Comparison of ENCODE assay signal across 11 cellular contexts in the genomic region with DNA sequence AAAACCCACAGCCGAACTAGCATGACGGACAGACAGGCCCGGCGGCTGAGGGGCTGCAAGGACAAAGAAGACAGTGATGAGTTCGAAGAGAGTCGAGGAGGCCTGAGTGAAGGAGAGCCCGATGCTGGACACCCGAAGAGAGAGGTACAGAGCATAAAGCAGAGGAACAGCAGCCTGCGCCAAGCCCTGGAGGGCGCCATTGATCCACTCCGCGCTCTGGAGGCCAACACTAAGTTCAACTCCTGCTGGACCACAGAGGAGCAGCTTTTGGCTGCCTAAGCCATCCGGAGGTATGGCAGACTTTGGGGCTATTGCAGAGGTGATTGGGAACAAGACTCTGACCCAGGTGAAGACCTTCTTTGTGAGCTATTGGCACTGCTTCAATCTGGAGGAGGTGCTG. TPM values are rescaled to one million over a fixed set of nuclear protein-coding genes. Genes with fewer than 3 reads are reported as not detected.
DNase-seq lines count a peak whose midpoint lies in the region; ATAC-seq and TF ChIP-seq lines count a peak whose summit lies in the region.
"Had no signal": no experiment of that assay in that cellular context is flagged by ENCODE, and none has a peak within 500 bp of the region (broad histone marks: within the 10 kb centered on the region; RNA-seq: fewer than 3 reads in every experiment).

No MANE protein-coding gene starts in this region.

- H3K9me3 ChIP-seq in Karpas-422 (ENCODE audit: low read length), result no peaks in the 10 kb centered on the region
- H3K9me3 ChIP-seq: heart left ventricle, thoracic aorta had no signal

- no peak overlapping the region for H3K4me3 ChIP-seq in Karpas-422 (ENCODE audit: low read length)
- H3K4me3 ChIP-seq: heart left ventricle, thoracic aorta had no signal

- no peaks in the 10 kb centered on the region for H3K4me1 ChIP-seq in Karpas-422 (ENCODE audit: low read length)

- peak; percentile 50 for DNase-seq in EH (ENCODE audit: low read depth)
- peak; percentile 82 for DNase-seq in Karpas-422
- peak; percentile 63 for DNase-seq in activated CD8-positive, alpha-beta memory T cell treated with anti-CD3 and anti-CD28 coated beads, Interleukin-2, amount 10 ng/mL, durations not matched to agents 7 days and 5 days
- DNase-seq in iPS-NIHi11 (ENCODE audit: low spot score), result peak; percentile 72
- DNase-seq in type B pancreatic cell (ENCODE audit: extremely low spot score, unreplicated experiment), result no peak
- DNase-seq in OCI-M2 (lab: John Stamatoyannopoulos, UW; ENCODE audit: unreplicated experiment), result no peak

- no peaks in the 10 kb centered on the region for H3K9me3 Mint-ChIP-seq in activated CD8-positive, alpha-beta memory T cell treated with anti-CD3 and anti-CD28 coated beads, Interleukin-2, amount 10 ng/mL, durations not matched to agents 7 days and 5 days (ENCODE audit: low read depth)
- H3K9me3 Mint-ChIP-seq in type B pancreatic cell, result no peaks in the 10 kb centered on the region

- no peaks in the 10 kb centered on the region for H3K79me2 ChIP-seq in Karpas-422 (ENCODE audit: low read length)

- H4K20me1 ChIP-seq in Karpas-422 (ENCODE audit: insufficient read depth, low read depth, low read length), result no peaks in the 10 kb centered on the region

- H2AFZ ChIP-seq in Karpas-422 (ENCODE audit: low read length), result no peak overlapping the region

- H3K9ac ChIP-seq in Karpas-422 (ENCODE audit: low read length), result no peak overlapping the region
- H3K9ac ChIP-seq: KMS-11 had no signal

- no peak overlapping the region for H3K27ac Mint-ChIP-seq in activated CD8-positive, alpha-beta memory T cell treated with anti-CD3 and anti-CD28 coated beads, Interleukin-2, amount 10 ng/mL, durations not matched to agents 7 days and 5 days
- no peak overlapping the region for H3K27ac Mint-ChIP-seq in type B pancreatic cell

- no peaks in the 10 kb centered on the region for H3K36me3 Mint-ChIP-seq in activated CD8-positive, alpha-beta memory T cell treated with anti-CD3 and anti-CD28 coated beads, Interleukin-2, amount 10 ng/mL, durations not matched to agents 7 days and 5 days
- H3K36me3 Mint-ChIP-seq in type B pancreatic cell, result no peaks in the 10 kb centered on the region

- CTCF ChIA-PET in activated CD8-positive, alpha-beta memory T cell treated with anti-CD3 and anti-CD28 coated beads, Interleukin-2, amount 10 ng/mL, durations not matched to agents 7 days and 5 days (lab: Charles Lee), result interaction anchor here (1.0 kb wide), 1 partner anchor 294 kb away, joined by 3 read pairs; no protein-coding TSS in a partner anchor

- no peaks in the 10 kb centered on the region for H3K36me3 ChIP-seq in Karpas-422 (ENCODE audit: insufficient read depth, low read length)
- H3K36me3 ChIP-seq: heart left ventricle, thoracic aorta had no signal

- no peaks in the 10 kb centered on the region for H3K27me3 ChIP-seq in Karpas-422 (ENCODE audit: low read length)
- H3K27me3 ChIP-seq: heart left ventricle had no signal

- H3K4me2 ChIP-seq in Karpas-422 (ENCODE audit: low read depth, low read length, poor library complexity, severe bottlenecking), result no peak overlapping the region
- H3K4me2 ChIP-seq: KMS-11 had no signal

- H3K27me3 Mint-ChIP-seq in activated CD8-positive, alpha-beta memory T cell treated with anti-CD3 and anti-CD28 coated beads, Interleukin-2, amount 10 ng/mL, durations not matched to agents 7 days and 5 days, result peaks cover 26% of the 10 kb centered on the region
- H3K27me3 Mint-ChIP-seq in type B pancreatic cell, result peaks cover 43% of the 10 kb centered on the region

- peak; percentile 71 for ATAC-seq in activated CD8-positive, alpha-beta memory T cell treated with anti-CD3 and anti-CD28 coated beads, Interleukin-2, amount 10 ng/mL, durations not matched to agents 7 days and 5 days
- ATAC-seq in HG03460 (IDR thresholded peaks at IDR 0.05; ENCODE audit: unreplicated experiment), result no peak
- ATAC-seq in GM18873 (IDR thresholded peaks at IDR 0.05; ENCODE audit: low FRiP score, unreplicated experiment), result no peak

- no peaks in the 10 kb centered on the region for H3K9me2 ChIP-seq in Karpas-422 (replicated peaks; ENCODE audit: insufficient read depth, low read length)

- H3K4me3 Mint-ChIP-seq in activated CD8-positive, alpha-beta memory T cell treated with anti-CD3 and anti-CD28 coated beads, Interleukin-2, amount 10 ng/mL, durations not matched to agents 7 days and 5 days, result no peak overlapping the region
- no peak overlapping the region for H3K4me3 Mint-ChIP-seq in type B pancreatic cell

- H3K27ac ChIP-seq in Karpas-422 (ENCODE audit: low read length), result no peak overlapping the region
- H3K27ac ChIP-seq: heart left ventricle, KMS-11, thoracic aorta had no signal

- peak; percentile 63 for TF ChIP-seq CTCF in type B pancreatic cell (conservative IDR thresholded peaks at IDR 0.05)

- H3K4me1 Mint-ChIP-seq in activated CD8-positive, alpha-beta memory T cell treated with anti-CD3 and anti-CD28 coated beads, Interleukin-2, amount 10 ng/mL, durations not matched to agents 7 days and 5 days, result no peaks in the 10 kb centered on the region
- H3K4me1 Mint-ChIP-seq in type B pancreatic cell (ENCODE audit: unreplicated experiment), result peaks cover 3% of the 10 kb centered on the region

RNA-seq across cellular contexts. Expression of a gene that starts 7.8 kb away (rescaled TPM):
- 7.9 and 11.9 TPM in 2 replicates for total RNA-seq in Karpas-422 (2014; rRNA removed; shearing (Covaris generic); ENCODE audit: low replicate concordance)
- 10 to 100 TPM; 10.4 to 13.1 TPM for total RNA-seq in activated CD8-positive, alpha-beta memory T cell treated with anti-CD3 and anti-CD28 coated beads, Interleukin-2, amount 10 ng/mL, durations not matched to agents 7 days and 5 days
- total RNA-seq in type B pancreatic cell (ENCODE audit: low replicate concordance), result 7.1 and 8.3 TPM in 2 replicates

Comparison
In these comparisons a context has a peak if more than half of its experiments do, and no peak if none do; other contexts are left out.
1. DNase-seq: peak in EH (single experiment), Karpas-422 (single experiment), activated CD8-positive, alpha-beta memory T cell treated with anti-CD3 and anti-CD28 coated beads, Interleukin-2, amount 10 ng/mL, durations not matched to agents 7 days and 5 days (single experiment) and iPS-NIHi11 (single experiment); none in type B pancreatic cell (single experiment) and OCI-M2 (single experiment).